ENCODE assay signal across 1 cellular context in genomic region chr1:1895050-1895398, GRCh38.
TF ChIP-seq lines count a peak whose summit lies in the region.

No MANE protein-coding gene starts in this region.

TF ChIP-seq in HepG2, 621 proteins besides CTCF, POLR2A, EP300 and RAD21:
- TF ChIP-seq HNF1A (IDR thresholded peaks at IDR 0.05; ENCODE audit: low read depth) (no peak), HNF1A (CRISPR knock-in tag; IDR thresholded peaks at IDR 0.05; ENCODE audit: borderline replicate concordance) (no peak), ZNF558 (CRISPR knock-in tag; IDR thresholded peaks at IDR 0.05; ENCODE audit: borderline replicate concordance) (no peak), KDM2A (CRISPR knock-in tag; IDR thresholded peaks at IDR 0.05; ENCODE audit: borderline replicate concordance, low read depth) (peak; percentile 10; the same call in 1 of the 2 replicates), MAZ (IDR thresholded peaks at IDR 0.05; ENCODE audit: borderline replicate concordance, low read depth, low read length) (no peak), MAZ (CRISPR knock-in tag; IDR thresholded peaks at IDR 0.05; ENCODE audit: low read depth) (no peak)
TF ChIP-seq in HepG2: peak in this region for 1.
